31 cellular contexts compared by ENCODE assay signal in genomic region chr6:157625111-157625510, GRCh38.
A peak's percentile ranks its signal among the peaks of the same experiment; 100 is the strongest.
DNase-seq lines count a peak whose midpoint lies in the region; ATAC-seq, FAIRE-seq and TF ChIP-seq lines count a peak whose summit lies in the region.
"Had no signal": no experiment of that assay in that cellular context is flagged by ENCODE, and none has a peak within 500 bp of the region (broad histone marks: within the 10 kb centered on the region; RNA-seq: fewer than 3 reads in every experiment).

No MANE protein-coding gene starts in this region.

- CTCF ChIA-PET in WTC11 (lab: Charles Lee), result no interaction called here

- H2BK15ac ChIP-seq in H9 (ENCODE audit: low read depth, low read length), result no peak overlapping the region

- no CpG with 5 or more reads among the region's 7 CpGs for WGBS in H9 (ENCODE audit: extremely low coverage, insufficient read length, low lambda C conversion rate)

- H3K9ac ChIP-seq in H9 (ENCODE audit: extremely low read depth, insufficient read length, low read length), result no peak overlapping the region

- no peak overlapping the region for H4K8ac ChIP-seq in H9 (replicated peaks; ENCODE audit: insufficient read length, low read depth, low read length)

- TF ChIP-seq CTCF in H9 (conservative IDR thresholded peaks at IDR 0.05) (no peak), WTC11 (IDR thresholded peaks at IDR 0.05) (no peak), osteoblast (IDR thresholded peaks at IDR 0.05; ENCODE audit: extremely low read depth, low read depth, low read length) (no peak), uterus (IDR thresholded peaks at IDR 0.05) (no peak), D721Med (IDR thresholded peaks at IDR 0.05; ENCODE audit: insufficient read depth, missing control alignments) (no peak)

- H4K91ac ChIP-seq in H9 (ENCODE audit: insufficient read length, low read depth, low read length), result no peak overlapping the region

- peaks cover 0 to 3% of the 10 kb centered on the region in 2 experiments; a peak in 2 of 5 replicates for H3K9me3 Mint-ChIP-seq in H9
- H3K9me3 Mint-ChIP-seq in WTC11, result peaks cover 9% of the 10 kb centered on the region

- H4K5ac ChIP-seq in H9 (ENCODE audit: insufficient read length, low read depth, low read length), result no peak overlapping the region

- H2BK20ac ChIP-seq in H9 (ENCODE audit: low read depth, low read length, poor library complexity, severe bottlenecking), result no peak overlapping the region

- H3K27me3 ChIP-seq in H9 (ENCODE audit: insufficient read depth, low read length), result no peaks in the 10 kb centered on the region
- H3K27me3 ChIP-seq in osteoblast (ENCODE audit: insufficient read depth, low read length), result no peaks in the 10 kb centered on the region
- no peaks in the 10 kb centered on the region for H3K27me3 ChIP-seq in uterus
- H3K27me3 ChIP-seq: SJCRH30 had no signal

- no peak overlapping the region for H2AFZ ChIP-seq in H9 (ENCODE audit: low read length)
- H2AFZ ChIP-seq in osteoblast (ENCODE audit: low read length), result peak overlapping the region; percentile 58

- H3K18ac ChIP-seq in H9 (ENCODE audit: insufficient read length, low read depth, low read length), result no peak overlapping the region

- TF ChIP-seq POLR2A in uterus (IDR thresholded peaks at IDR 0.05), result no peak

- no peaks in the 10 kb centered on the region for H4K20me1 ChIP-seq in H9 (ENCODE audit: control insufficient read depth, insufficient read depth, insufficient read length)
- no peaks in the 10 kb centered on the region for H4K20me1 ChIP-seq in osteoblast (ENCODE audit: insufficient read depth, low read length)

- H3K4me3 Mint-ChIP-seq in H9 (no peak overlapping the region), WTC11 (no peak overlapping the region)
- H3K4me3 Mint-ChIP-seq: CD4-positive, alpha-beta memory T cell had no signal

- H2BK5ac ChIP-seq in H9 (ENCODE audit: insufficient read length, low read length), result no peak overlapping the region

- H3K4me1 ChIP-seq in H9 (ENCODE audit: insufficient read depth, low read length) (peaks cover 8% of the 10 kb centered on the region; the same call in 1 of the 2 replicates), osteoblast (ENCODE audit: insufficient read depth, low read length) (peaks cover 17% of the 10 kb centered on the region), uterus (peaks cover 0 to 3% of the 10 kb centered on the region in 2 donors)
- H3K4me1 ChIP-seq: SJCRH30 had no signal

- no peak overlapping the region for H3K23ac ChIP-seq in H9 (ENCODE audit: insufficient read length, low read depth, low read length)

- H3K4me1 Mint-ChIP-seq in H9, result peaks cover 24 to 31% of the 10 kb centered on the region in 2 experiments
- peaks cover 36% of the 10 kb centered on the region for H3K4me1 Mint-ChIP-seq in WTC11

- no peaks in the 10 kb centered on the region for H3K79me2 ChIP-seq in H9 (ENCODE audit: insufficient read depth, low read length)
- no peaks in the 10 kb centered on the region for H3K79me2 ChIP-seq in osteoblast (ENCODE audit: insufficient read depth, low read length)

- no peak overlapping the region for H3K56ac ChIP-seq in H9 (ENCODE audit: insufficient read length, low read depth, low read length)

- H3K36me3 Mint-ChIP-seq in H9 (ENCODE audit: insufficient read depth in 1 of 3, low read depth in 3 of 3), result peaks cover 0 to 7% (median 0%) of the 10 kb centered on the region in 3 experiments; a peak in 1 of 7 replicates
- peaks cover 3% of the 10 kb centered on the region for H3K36me3 Mint-ChIP-seq in WTC11

- H3K9me3 ChIP-seq in H9 (ENCODE audit: control insufficient read depth, low read depth, low read length) (no peaks in the 10 kb centered on the region), osteoblast (ENCODE audit: low read depth, low read length) (no peaks in the 10 kb centered on the region), uterus (no peaks in the 10 kb centered on the region)
- H3K9me3 ChIP-seq: A549, SJCRH30 had no signal

- ATAC-seq in WTC11 (no peak), GM21723 (IDR thresholded peaks at IDR 0.05; ENCODE audit: unreplicated experiment) (no peak)
- ATAC-seq: A549, HCT116, PC-3, SK-N-SH treated with all-trans-retinoic acid at 6 μM for 48 hours had no signal

- no peak overlapping the region for H3T11ph ChIP-seq in H9 (ENCODE audit: low read length)

- H3K27ac ChIP-seq in H9 (ENCODE audit: insufficient read length, low read depth, low read length) (no peak overlapping the region), osteoblast (ENCODE audit: low read depth, low read length) (no peak overlapping the region), uterus (peak overlapping the region; percentile 78 to 90)
- H3K27ac ChIP-seq: A549, SJCRH30 had no signal

- H3K4me2 ChIP-seq in H9 (ENCODE audit: insufficient read depth, insufficient read length, low read length) (no peak overlapping the region), osteoblast (ENCODE audit: insufficient read depth, low read length) (peak overlapping the region; percentile 79)
- H3K4me2 ChIP-seq: A549 had no signal

- H3K4me3 ChIP-seq in osteoblast (ENCODE audit: insufficient read depth, low read length) (peak overlapping the region; percentile 58), uterus (no peak overlapping the region)
- H3K4me3 ChIP-seq: A549, SJCRH30 had no signal

- no peak overlapping the region for H2BK120ac ChIP-seq in H9 (ENCODE audit: low read depth, low read length, poor library complexity, severe bottlenecking)

- no peak overlapping the region for H2BK12ac ChIP-seq in H9 (ENCODE audit: insufficient read length, low read depth, low read length)

- POLR2A ChIA-PET in WTC11 (lab: Charles Lee), result no interaction called here

- H3K14ac ChIP-seq in H9 (ENCODE audit: insufficient read depth, low read length), result no peak overlapping the region

- no peak overlapping the region for H2AK5ac ChIP-seq in H9 (ENCODE audit: insufficient read length, low read length)

- no peak for FAIRE-seq in D721Med (lab: Jason Lieb, UNC)
- FAIRE-seq: A549, GM12891, H1, HTR-8/SVneo had no signal

- no peaks in the 10 kb centered on the region for H3K36me3 ChIP-seq in osteoblast (ENCODE audit: insufficient read depth, low read length)
- no peaks in the 10 kb centered on the region for H3K36me3 ChIP-seq in uterus
- H3K36me3 ChIP-seq: SJCRH30 had no signal

- H3K79me1 ChIP-seq in H9 (ENCODE audit: insufficient read depth, low read depth, low read length, poor library complexity, severe bottlenecking), result no peaks in the 10 kb centered on the region

- intact Hi-C loops in uterus (cut with DNase I; ENCODE audit: low total_unique reads), result no loop called here

- no peak for DNase-seq in H9
- DNase-seq in WTC11 (ENCODE audit: low spot score), result no peak
- no peak for DNase-seq in osteoblast (ENCODE audit: insufficient read length, low spot score, missing footprints)
- peak; percentile 69 for DNase-seq in uterus
- DNase-seq in D721Med (ENCODE audit: insufficient read length, low spot score), result no peak
- no peak for DNase-seq in NAMALWA (ENCODE audit: low spot score)
- DNase-seq: AML-193; C1 segment of cervical spinal cord; CD4-positive, alpha-beta memory T cell; COR-L47; DMS79; EL; GDM1; KBM-7; MV-4-11; NCI-H1105 treated with DMSO at 0.1 percent for 48 hours; NCI-H146; NCI-H2029; NCI-H446 treated with DMSO at 0.1 percent for 48 hours; NCI-H526; NCI-H82; NK-92 treated with Interleukin-12 subunit alpha and Interleukin-12 subunit beta, amount 100 ng/mL, for 24 hours; PC-3; SJCRH30 had no signal

- H3K27ac Mint-ChIP-seq in H9, result peak overlapping the region in 2 of 3 experiments; percentile 12 to 41; a peak in 2 of 7 replicates
- H3K27ac Mint-ChIP-seq in WTC11, result 0 out of 2 replicates have a peak overlapping the region, but pooled peaks have one; percentile 5
- H3K27ac Mint-ChIP-seq: CD4-positive, alpha-beta memory T cell had no signal

- H3K4ac ChIP-seq in H9 (ENCODE audit: low read depth, low read length), result no peak overlapping the region

- H3K27me3 Mint-ChIP-seq in H9 (ENCODE audit: low read depth), result no peaks in the 10 kb centered on the region; the same call in 1 of the 2 replicates
- no peaks in the 10 kb centered on the region for H3K27me3 Mint-ChIP-seq in WTC11 (ENCODE audit: low read depth)
- H3K27me3 Mint-ChIP-seq: CD4-positive, alpha-beta memory T cell had no signal

- no peaks in the 10 kb centered on the region for H3K23me2 ChIP-seq in H9 (ENCODE audit: insufficient read length, low read depth, low read length, poor library complexity, severe bottlenecking)

TF ChIP-seq in WTC11, 78 proteins besides CTCF, POLR2A, EP300 and RAD21 (continues in another document):
- no peak for TF ChIP-seq RORB (CRISPR knock-in tag; IDR thresholded peaks at IDR 0.05)
- TF ChIP-seq HMGXB4 (CRISPR knock-in tag; IDR thresholded peaks at IDR 0.05), result no peak
- TF ChIP-seq MYBL2 (CRISPR knock-in tag; IDR thresholded peaks at IDR 0.05), result no peak
- TF ChIP-seq ZSCAN18 (CRISPR knock-in tag; IDR thresholded peaks at IDR 0.05), result no peak
- no peak for TF ChIP-seq ATF3 (CRISPR knock-in tag; conservative IDR thresholded peaks at IDR 0.05)

Comparison
In these comparisons a context has a peak if more than half of its experiments do, and no peak if none do; other contexts are left out.
1. DNase-seq: peak in uterus (2 of 2); none in H9 (single experiment), WTC11 (single experiment), osteoblast (single experiment), D721Med (single experiment) and NAMALWA (single experiment).
2. H3K27ac ChIP-seq: peak in uterus (2 of 2); none in H9 (single experiment) and osteoblast (single experiment).